8 cellular contexts compared by ENCODE assay signal in genomic region chr7:90412458-90413184, GRCh38. TPM values are rescaled to one million over a fixed set of nuclear protein-coding genes. Genes with fewer than 3 reads are reported as not detected.
DNase-seq lines count a peak whose midpoint lies in the region; ATAC-seq and TF ChIP-seq lines count a peak whose summit lies in the region.

No MANE protein-coding gene starts in this region.

- H3K4me1 ChIP-seq in heart right ventricle, result peaks cover 0 to 50% (median 13%) of the 10 kb centered on the region in 9 donors

- intact Hi-C loops in heart right ventricle (cut with DNase I), result loop anchor here in 1 of 10 donors (10.0 kb wide), 1 partner anchor 98 kb away; no protein-coding TSS in a partner anchor

- DNase-seq in DMS153 treated with DMSO at 0.1 percent for 48 hours (lab: John Stamatoyannopoulos, UW; ENCODE audit: unreplicated experiment) (peak; percentile 26), SK-MEL-5 (ENCODE audit: low read depth, low spot score) (peak; percentile 76), heart right ventricle (no peak), NCI-H345 (lab: John Stamatoyannopoulos, UW) (no peak), NCI-H2107 (lab: John Stamatoyannopoulos, UW) (no peak), hippocampal formation (lab: John Stamatoyannopoulos, UW) (no peak), HuH-7 (ENCODE audit: low spot score) (no peak)

- H3K27me3 ChIP-seq in heart right ventricle, result no peaks in the 10 kb centered on the region

- ATAC-seq in GM21529 (IDR thresholded peaks at IDR 0.05; ENCODE audit: unreplicated experiment) (peak; percentile 48), heart right ventricle (peak in 5 of 8 donors; percentile 30 to 69 (median 36))

- no peak overlapping the region for H3K4me3 ChIP-seq in heart right ventricle

- in situ Hi-C loops in SK-MEL-5 (cut with HindIII; ENCODE audit: low pct_unique_long_range_greater_than_20kb, low sequenced_read_pairs), result loop anchor here (25.0 kb wide), 1 partner anchor 100 kb away; the partner anchor contains the start of gene FAM237B

- WGBS in heart right ventricle, 2 donors, result 90 to 92% methylated on average over 11 of the region's 11 CpGs

- H3K27ac ChIP-seq in heart right ventricle, result peak overlapping the region in 1 of 10 donors; percentile 40

- H3K36me3 ChIP-seq in heart right ventricle, result peaks cover 0 to 78% (median 8%) of the 10 kb centered on the region in 9 donors

- peak in 3 of 9 donors; percentile 19 to 26 (median 20) for TF ChIP-seq CTCF in heart right ventricle (IDR thresholded peaks at IDR 0.05)

- no peaks in the 10 kb centered on the region for H3K9me3 ChIP-seq in heart right ventricle

RNA-seq across cellular contexts. Expression of gene CLDN12, which starts 9.4 kb away (rescaled TPM):
- total RNA-seq in SK-MEL-5 (2014; rRNA removed; shearing (Covaris generic)), result 143 and 151 TPM in 2 replicates
- 108 and 126 TPM in 2 replicates for polyA plus RNA-seq in SK-MEL-5 (2015; cell fraction: cytosol; rRNA removed)
- 269 and 372 TPM in 2 replicates for polyA plus RNA-seq in SK-MEL-5 (2015; cell fraction: nucleus; rRNA removed)
- total RNA-seq in heart right ventricle, result 10 to 100 TPM; 25.3 to 47.6 (median 38.2) TPM
- 10 to 100 TPM; 12.6 to 38.3 TPM for polyA plus RNA-seq in heart right ventricle

RNA-seq across cellular contexts. Expression of gene PTTG1IP2, which starts 56.8 kb away (rescaled TPM):
- total RNA-seq in SK-MEL-5 (2014; rRNA removed; shearing (Covaris generic)), result not detected in 2 replicates
- not detected in 2 replicates for polyA plus RNA-seq in SK-MEL-5 (2015; cell fraction: cytosol; rRNA removed)
- polyA plus RNA-seq in SK-MEL-5 (2015; cell fraction: nucleus; rRNA removed), result not detected in 2 replicates
- total RNA-seq in heart right ventricle, result not detected
- polyA plus RNA-seq in heart right ventricle, result not detected

Comparison
In these comparisons a context has a peak if more than half of its experiments do, and no peak if none do; other contexts are left out.
1. DNase-seq: peak in DMS153 treated with DMSO at 0.1 percent for 48 hours (single experiment) and SK-MEL-5 (single experiment); none in heart right ventricle (0 of 2), NCI-H345 (single experiment), NCI-H2107 (single experiment), hippocampal formation (0 of 2) and HuH-7 (single experiment).